24 cellular contexts compared by ENCODE assay signal in genomic region chr3:184643442-184643841, GRCh38.
DNase-seq lines count a peak whose midpoint lies in the region; ATAC-seq, FAIRE-seq and TF ChIP-seq lines count a peak whose summit lies in the region.
"Had no signal": no experiment of that assay in that cellular context is flagged by ENCODE, and none has a peak within 500 bp of the region (broad histone marks: within the 10 kb centered on the region; RNA-seq: fewer than 3 reads in every experiment).

No MANE protein-coding gene starts in this region.

- H3K27ac ChIP-seq in neural progenitor cell (no peak overlapping the region), right lobe of liver (no peak overlapping the region)

- H3F3A ChIP-seq in neural progenitor cell (ENCODE audit: low read depth): no peaks in the 10 kb centered on the region

- no peak overlapping the region for H3K9ac ChIP-seq in neural progenitor cell

- no peak overlapping the region for H3K4me2 ChIP-seq in neural progenitor cell

- H3K4me3 Mint-ChIP-seq in neural progenitor cell: no peak overlapping the region
- H3K4me3 Mint-ChIP-seq in activated T-cell treated with anti-CD3 and anti-CD28 coated beads, Interleukin-2, amount 50 U/mL, for 24 hours: no peak overlapping the region
- H3K4me3 Mint-ChIP-seq: B cell; CD4-positive, alpha-beta T cell; IgD-negative memory B cell had no signal

- TF ChIP-seq POLR2A in right lobe of liver (IDR thresholded peaks at IDR 0.05): no peak

- peaks cover 2% of the 10 kb centered on the region for H3K9me3 Mint-ChIP-seq in neural progenitor cell
- no peaks in the 10 kb centered on the region for H3K9me3 Mint-ChIP-seq in activated T-cell treated with anti-CD3 and anti-CD28 coated beads, Interleukin-2, amount 50 U/mL, for 24 hours
- H3K9me3 Mint-ChIP-seq: CD4-positive, alpha-beta T cell; IgD-negative memory B cell had no signal

- TF ChIP-seq CTCF in neural progenitor cell (IDR thresholded peaks at IDR 0.05) (no peak), right lobe of liver (IDR thresholded peaks at IDR 0.05) (no peak)

- H3K4me3 ChIP-seq in neural progenitor cell (no peak overlapping the region), right lobe of liver (no peak overlapping the region)

- no peaks in the 10 kb centered on the region for H4K20me1 ChIP-seq in neural progenitor cell (ENCODE audit: low read depth)

- WGBS in right lobe of liver (ENCODE audit: insufficient coverage, low coverage, low lambda C conversion rate, missing lambda C conversion rate): 78% methylated on average over 3 of the region's 6 CpGs

- DNase-seq in DMS53 (lab: John Stamatoyannopoulos, UW) (peak; percentile 26), DMS53 treated with DMSO at 0.1 percent for 48 hours (lab: John Stamatoyannopoulos, UW; ENCODE audit: unreplicated experiment) (no peak), HTR-8/SVneo (ENCODE audit: insufficient read length, low spot score) (no peak), islet precursor cell (peak; percentile 65), neural progenitor cell (ENCODE audit: low spot score) (no peak), germinal center (ENCODE audit: low spot score) (no peak), right lobe of liver (no peak)
- DNase-seq in activated T-cell treated with anti-CD3 and anti-CD28 coated beads, Interleukin-2, amount 50 U/mL, for 24 hours: no peak
- DNase-seq: 8988T; Caco-2; CD4-positive, alpha-beta T cell; DMS79; Kasumi-1; MM.1S; NCI-H1105; NCI-H2081; NCI-H510A; NCI-H748 treated with DMSO at 0.1 percent for 48 hours; OCI-M1; Right ventricle myocardium superior had no signal

- intact Hi-C loops in right lobe of liver (cut with DNase I): no loop called here

- H2AFZ ChIP-seq in neural progenitor cell (replicated peaks): no peak overlapping the region

- H3K27me3 Mint-ChIP-seq in neural progenitor cell (ENCODE audit: insufficient read depth, low read depth): peaks cover 16% of the 10 kb centered on the region
- H3K27me3 Mint-ChIP-seq in activated T-cell treated with anti-CD3 and anti-CD28 coated beads, Interleukin-2, amount 50 U/mL, for 24 hours: no peaks in the 10 kb centered on the region
- H3K27me3 Mint-ChIP-seq: CD4-positive, alpha-beta T cell had no signal

- H3K27me3 ChIP-seq in neural progenitor cell (no peaks in the 10 kb centered on the region), right lobe of liver (no peaks in the 10 kb centered on the region)

- H3K36me3 Mint-ChIP-seq in neural progenitor cell: no peaks in the 10 kb centered on the region
- no peaks in the 10 kb centered on the region for H3K36me3 Mint-ChIP-seq in activated T-cell treated with anti-CD3 and anti-CD28 coated beads, Interleukin-2, amount 50 U/mL, for 24 hours (ENCODE audit: low read depth)

- H3K79me2 ChIP-seq in neural progenitor cell (ENCODE audit: low read depth): no peaks in the 10 kb centered on the region

- FAIRE-seq in HTR-8/SVneo (lab: Jason Lieb, UNC): peak; percentile 28
- FAIRE-seq: GM12892, GM18507 had no signal

- peak overlapping the region; percentile 72 for H3K27ac Mint-ChIP-seq in neural progenitor cell
- no peak overlapping the region for H3K27ac Mint-ChIP-seq in activated T-cell treated with anti-CD3 and anti-CD28 coated beads, Interleukin-2, amount 50 U/mL, for 24 hours
- H3K27ac Mint-ChIP-seq: B cell; CD4-positive, alpha-beta T cell had no signal

- no peak for ATAC-seq in right lobe of liver

- H3K36me3 ChIP-seq in neural progenitor cell (no peaks in the 10 kb centered on the region), right lobe of liver (no peaks in the 10 kb centered on the region)

- H3K4me1 Mint-ChIP-seq in neural progenitor cell: peaks cover 23% of the 10 kb centered on the region
- H3K4me1 Mint-ChIP-seq in activated T-cell treated with anti-CD3 and anti-CD28 coated beads, Interleukin-2, amount 50 U/mL, for 24 hours (ENCODE audit: low read depth): no peaks in the 10 kb centered on the region
- H3K4me1 Mint-ChIP-seq: B cell, IgD-negative memory B cell had no signal

- H3K9me3 ChIP-seq in neural progenitor cell (ENCODE audit: low read depth): no peaks in the 10 kb centered on the region
- no peaks in the 10 kb centered on the region for H3K9me3 ChIP-seq in right lobe of liver
- H3K9me3 ChIP-seq: Caco-2 had no signal

- H3K4me1 ChIP-seq in neural progenitor cell (peaks cover 6% of the 10 kb centered on the region), right lobe of liver (peaks cover 0 to 12% (median 0%) of the 10 kb centered on the region in 4 donors)

Comparison
In these comparisons a context has a peak if more than half of its experiments do, and no peak if none do; other contexts are left out.
1. DNase-seq: peak in DMS53 (single experiment) and islet precursor cell (single experiment); none in DMS53 treated with DMSO at 0.1 percent for 48 hours (single experiment), HTR-8/SVneo (single experiment), neural progenitor cell (single experiment), germinal center (single experiment), activated T-cell treated with anti-CD3 and anti-CD28 coated beads, Interleukin-2, amount 50 U/mL, for 24 hours (single experiment) and right lobe of liver (0 of 3).